In the genomic region with DNA sequence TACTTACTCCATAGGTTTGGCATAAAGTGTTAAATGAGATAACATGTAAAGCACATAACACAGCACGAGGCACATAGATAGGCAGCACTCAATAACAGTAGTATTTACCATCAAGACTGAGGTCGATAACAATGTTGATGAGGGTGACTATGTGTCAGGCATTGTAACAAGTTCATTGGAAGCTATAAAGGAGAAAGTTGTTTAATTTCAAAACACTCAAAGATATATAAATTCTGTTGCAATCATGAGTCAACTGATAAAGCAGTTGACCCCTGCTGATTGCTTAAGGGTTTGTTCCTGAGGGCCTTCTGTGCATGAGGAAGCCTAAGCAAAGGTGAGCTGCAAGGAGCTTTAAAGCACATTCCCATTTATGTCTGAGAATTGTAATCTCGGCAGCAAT, we compare ENCODE assay signal across 1 cellular context.
TF ChIP-seq lines count a peak whose summit lies in the region.

No MANE protein-coding gene starts in this region.

TF ChIP-seq in GM23338, 12 proteins besides CTCF, POLR2A, EP300 and RAD21 (continued from another document):
- no peak for TF ChIP-seq NANOG (IDR thresholded peaks at IDR 0.05; ENCODE audit: borderline replicate concordance)
- TF ChIP-seq, protein P1, sequence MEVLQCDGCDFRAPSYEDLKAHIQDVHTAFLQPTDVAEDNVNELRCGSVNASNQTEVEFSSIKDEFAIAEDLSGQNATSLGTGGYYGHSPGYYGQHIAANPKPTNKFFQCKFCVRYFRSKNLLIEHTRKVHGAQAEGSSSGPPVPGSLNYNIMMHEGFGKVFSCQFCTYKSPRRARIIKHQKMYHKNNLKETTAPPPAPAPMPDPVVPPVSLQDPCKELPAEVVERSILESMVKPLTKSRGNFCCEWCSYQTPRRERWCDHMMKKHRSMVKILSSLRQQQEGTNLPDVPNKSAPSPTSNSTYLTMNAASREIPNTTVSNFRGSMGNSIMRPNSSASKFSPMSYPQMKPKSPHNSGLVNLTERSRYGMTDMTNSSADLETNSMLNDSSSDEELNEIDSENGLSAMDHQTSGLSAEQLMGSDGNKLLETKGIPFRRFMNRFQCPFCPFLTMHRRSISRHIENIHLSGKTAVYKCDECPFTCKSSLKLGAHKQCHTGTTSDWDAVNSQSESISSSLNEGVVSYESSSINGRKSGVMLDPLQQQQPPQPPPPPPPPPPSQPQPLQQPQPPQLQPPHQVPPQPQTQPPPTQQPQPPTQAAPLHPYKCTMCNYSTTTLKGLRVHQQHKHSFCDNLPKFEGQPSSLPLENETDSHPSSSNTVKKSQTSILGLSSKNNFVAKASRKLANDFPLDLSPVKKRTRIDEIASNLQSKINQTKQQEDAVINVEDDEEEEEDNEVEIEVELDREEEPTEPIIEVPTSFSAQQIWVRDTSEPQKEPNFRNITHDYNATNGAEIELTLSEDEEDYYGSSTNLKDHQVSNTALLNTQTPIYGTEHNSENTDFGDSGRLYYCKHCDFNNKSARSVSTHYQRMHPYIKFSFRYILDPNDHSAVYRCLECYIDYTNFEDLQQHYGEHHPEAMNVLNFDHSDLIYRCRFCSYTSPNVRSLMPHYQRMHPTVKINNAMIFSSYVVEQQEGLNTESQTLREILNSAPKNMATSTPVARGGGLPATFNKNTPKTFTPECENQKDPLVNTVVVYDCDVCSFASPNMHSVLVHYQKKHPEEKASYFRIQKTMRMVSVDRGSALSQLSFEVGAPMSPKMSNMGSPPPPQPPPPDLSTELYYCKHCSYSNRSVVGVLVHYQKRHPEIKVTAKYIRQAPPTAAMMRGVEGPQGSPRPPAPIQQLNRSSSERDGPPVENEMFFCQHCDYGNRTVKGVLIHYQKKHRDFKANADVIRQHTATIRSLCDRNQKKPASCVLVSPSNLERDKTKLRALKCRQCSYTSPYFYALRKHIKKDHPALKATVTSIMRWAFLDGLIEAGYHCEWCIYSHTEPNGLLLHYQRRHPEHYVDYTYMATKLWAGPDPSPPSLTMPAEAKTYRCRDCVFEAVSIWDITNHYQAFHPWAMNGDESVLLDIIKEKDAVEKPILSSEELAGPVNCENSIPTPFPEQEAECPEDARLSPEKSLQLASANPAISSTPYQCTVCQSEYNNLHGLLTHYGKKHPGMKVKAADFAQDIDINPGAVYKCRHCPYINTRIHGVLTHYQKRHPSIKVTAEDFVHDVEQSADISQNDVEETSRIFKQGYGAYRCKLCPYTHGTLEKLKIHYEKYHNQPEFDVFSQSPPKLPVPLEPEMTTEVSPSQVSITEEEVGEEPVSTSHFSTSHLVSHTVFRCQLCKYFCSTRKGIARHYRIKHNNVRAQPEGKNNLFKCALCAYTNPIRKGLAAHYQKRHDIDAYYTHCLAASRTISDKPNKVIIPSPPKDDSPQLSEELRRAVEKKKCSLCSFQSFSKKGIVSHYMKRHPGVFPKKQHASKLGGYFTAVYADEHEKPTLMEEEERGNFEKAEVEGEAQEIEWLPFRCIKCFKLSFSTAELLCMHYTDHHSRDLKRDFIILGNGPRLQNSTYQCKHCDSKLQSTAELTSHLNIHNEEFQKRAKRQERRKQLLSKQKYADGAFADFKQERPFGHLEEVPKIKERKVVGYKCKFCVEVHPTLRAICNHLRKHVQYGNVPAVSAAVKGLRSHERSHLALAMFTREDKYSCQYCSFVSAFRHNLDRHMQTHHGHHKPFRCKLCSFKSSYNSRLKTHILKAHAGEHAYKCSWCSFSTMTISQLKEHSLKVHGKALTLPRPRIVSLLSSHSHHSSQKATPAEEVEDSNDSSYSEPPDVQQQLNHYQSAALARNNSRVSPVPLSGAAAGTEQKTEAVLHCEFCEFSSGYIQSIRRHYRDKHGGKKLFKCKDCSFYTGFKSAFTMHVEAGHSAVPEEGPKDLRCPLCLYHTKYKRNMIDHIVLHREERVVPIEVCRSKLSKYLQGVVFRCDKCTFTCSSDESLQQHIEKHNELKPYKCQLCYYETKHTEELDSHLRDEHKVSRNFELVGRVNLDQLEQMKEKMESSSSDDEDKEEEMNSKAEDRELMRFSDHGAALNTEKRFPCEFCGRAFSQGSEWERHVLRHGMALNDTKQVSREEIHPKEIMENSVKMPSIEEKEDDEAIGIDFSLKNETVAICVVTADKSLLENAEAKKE (CRISPR knock-in tag; IDR thresholded peaks at IDR 0.05), result no peak
- TF ChIP-seq ZNF331 (CRISPR knock-in tag; IDR thresholded peaks at IDR 0.05; ENCODE audit: low read depth), result no peak
- TF ChIP-seq POLR2AphosphoS5 (IDR thresholded peaks at IDR 0.05; ENCODE audit: low read depth), result no peak
- TF ChIP-seq STAT1 (IDR thresholded peaks at IDR 0.05; ENCODE audit: unreplicated experiment), result no peak
TF ChIP-seq in GM23338: peak in this region for 0.
